In the genomic region with DNA sequence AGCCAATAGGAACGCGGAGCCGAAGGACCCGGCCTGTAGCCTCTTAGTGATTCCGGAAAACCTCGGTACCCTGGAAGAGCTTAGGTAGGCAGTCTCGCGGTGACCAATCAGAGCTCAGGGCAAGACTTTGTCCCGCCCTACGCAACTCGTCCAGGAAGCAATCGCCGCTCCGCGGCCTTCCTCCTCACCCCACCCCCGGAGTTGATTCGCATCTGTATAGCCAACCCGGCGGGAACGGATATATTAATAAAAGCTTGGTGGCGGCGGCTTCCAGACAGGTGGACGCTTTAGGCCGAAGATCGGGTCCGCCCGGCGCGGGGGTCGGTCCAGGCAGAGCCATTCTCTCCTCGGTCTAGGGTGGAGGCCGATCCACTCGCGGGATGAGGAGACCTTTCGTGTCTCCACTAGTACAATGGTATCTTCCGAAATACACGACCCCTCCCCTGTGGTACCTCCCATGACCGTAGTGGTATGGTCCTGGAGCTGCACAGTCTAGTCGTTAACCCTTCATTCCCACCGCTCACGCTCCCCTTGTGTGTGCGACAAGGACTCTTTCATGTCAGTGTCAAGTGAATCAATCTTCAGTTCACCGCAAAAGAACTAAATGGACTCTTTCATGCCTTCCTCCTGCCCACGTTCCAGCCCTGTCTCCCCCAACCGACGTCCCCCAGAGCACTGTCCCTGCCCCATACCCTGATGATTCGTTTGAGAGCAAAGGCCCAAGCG, we compare ENCODE assay signal across 8 cellular contexts. TPM values are rescaled to one million over a fixed set of nuclear protein-coding genes. Genes with fewer than 3 reads are reported as not detected.
DNase-seq lines count a peak whose midpoint lies in the region; ATAC-seq and TF ChIP-seq lines count a peak whose summit lies in the region.

No MANE protein-coding gene starts in this region.

- H3K36me3 ChIP-seq in mucosa of stomach (ENCODE audit: control insufficient read depth, insufficient read depth, low read length), result no peaks in the 10 kb centered on the region

- H3K9ac ChIP-seq in mucosa of stomach (ENCODE audit: low read length), result peak overlapping the region; percentile 88

- in situ Hi-C loops in KBM-7 (cut with MboI; ENCODE audit: low pct_unique_long_range_greater_than_20kb, low sequenced_read_pairs), result no loop called here

- peak; percentile 91 for DNase-seq in DMS153 treated with DMSO at 0.1 percent for 48 hours (lab: John Stamatoyannopoulos, UW; ENCODE audit: unreplicated experiment)
- DNase-seq in KBM-7, result peak; percentile 99
- DNase-seq in activated T-cell treated with anti-CD3 and anti-CD28 coated beads, Interleukin-2, amount 50 U/mL, for 48 hours, result peak; percentile 82 to 86
- peak; percentile 84 for DNase-seq in stimulated activated CD8-positive, alpha-beta memory T cell treated with anti-CD3 and anti-CD28 coated beads, Interleukin-4, amount 100 ng/mL, for 48 hours

- peak; percentile 98 for ATAC-seq in GM21619 (IDR thresholded peaks at IDR 0.05; ENCODE audit: unreplicated experiment)
- peak; percentile 100 for ATAC-seq in esophagus mucosa

- H3K27me3 ChIP-seq in mucosa of stomach (ENCODE audit: control insufficient read depth, insufficient read depth, low read length), result no peaks in the 10 kb centered on the region

- H3K4me3 ChIP-seq in mucosa of stomach (ENCODE audit: low read length), result peak overlapping the region; percentile 82

- no peaks in the 10 kb centered on the region for H3K9me3 ChIP-seq in mucosa of stomach (ENCODE audit: control insufficient read depth, low read length)

- H3K4me1 ChIP-seq in mucosa of stomach (ENCODE audit: control insufficient read depth, insufficient read depth, low read length), result peaks cover 8% of the 10 kb centered on the region

TF ChIP-seq in PFSK-1, 5 proteins besides CTCF, POLR2A, EP300 and RAD21:
- TF ChIP-seq POLR2AphosphoS5 (IDR thresholded peaks at IDR 0.05; ENCODE audit: low read depth, low read length) (peak; percentile 69), SIN3A (IDR thresholded peaks at IDR 0.05; ENCODE audit: borderline replicate concordance, insufficient read depth, low read length) (no peak), TAF1 (IDR thresholded peaks at IDR 0.05; ENCODE audit: borderline replicate concordance, insufficient read depth, low read length) (peak; percentile 25; the same call in 1 of the 2 replicates), FOXP2 (optimal IDR thresholded peaks at IDR 0.05; ENCODE audit: borderline replicate concordance, extremely low read depth, extremely low read length, insufficient read depth) (no peak)
- TF ChIP-seq, protein P1, sequence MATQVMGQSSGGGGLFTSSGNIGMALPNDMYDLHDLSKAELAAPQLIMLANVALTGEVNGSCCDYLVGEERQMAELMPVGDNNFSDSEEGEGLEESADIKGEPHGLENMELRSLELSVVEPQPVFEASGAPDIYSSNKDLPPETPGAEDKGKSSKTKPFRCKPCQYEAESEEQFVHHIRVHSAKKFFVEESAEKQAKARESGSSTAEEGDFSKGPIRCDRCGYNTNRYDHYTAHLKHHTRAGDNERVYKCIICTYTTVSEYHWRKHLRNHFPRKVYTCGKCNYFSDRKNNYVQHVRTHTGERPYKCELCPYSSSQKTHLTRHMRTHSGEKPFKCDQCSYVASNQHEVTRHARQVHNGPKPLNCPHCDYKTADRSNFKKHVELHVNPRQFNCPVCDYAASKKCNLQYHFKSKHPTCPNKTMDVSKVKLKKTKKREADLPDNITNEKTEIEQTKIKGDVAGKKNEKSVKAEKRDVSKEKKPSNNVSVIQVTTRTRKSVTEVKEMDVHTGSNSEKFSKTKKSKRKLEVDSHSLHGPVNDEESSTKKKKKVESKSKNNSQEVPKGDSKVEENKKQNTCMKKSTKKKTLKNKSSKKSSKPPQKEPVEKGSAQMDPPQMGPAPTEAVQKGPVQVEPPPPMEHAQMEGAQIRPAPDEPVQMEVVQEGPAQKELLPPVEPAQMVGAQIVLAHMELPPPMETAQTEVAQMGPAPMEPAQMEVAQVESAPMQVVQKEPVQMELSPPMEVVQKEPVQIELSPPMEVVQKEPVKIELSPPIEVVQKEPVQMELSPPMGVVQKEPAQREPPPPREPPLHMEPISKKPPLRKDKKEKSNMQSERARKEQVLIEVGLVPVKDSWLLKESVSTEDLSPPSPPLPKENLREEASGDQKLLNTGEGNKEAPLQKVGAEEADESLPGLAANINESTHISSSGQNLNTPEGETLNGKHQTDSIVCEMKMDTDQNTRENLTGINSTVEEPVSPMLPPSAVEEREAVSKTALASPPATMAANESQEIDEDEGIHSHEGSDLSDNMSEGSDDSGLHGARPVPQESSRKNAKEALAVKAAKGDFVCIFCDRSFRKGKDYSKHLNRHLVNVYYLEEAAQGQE (IDR thresholded peaks at IDR 0.05; ENCODE audit: insufficient read depth in 1 of 2, low read depth in 2 of 2, low read length in 2 of 2), result no peak

RNA-seq across cellular contexts. Expression of a gene that starts 24.2 kb away (rescaled TPM):
- not detected for polyA plus RNA-seq in PFSK-1 (2012; ENCODE audit: insufficient read length, low read depth)
- 0.52 TPM for total RNA-seq in esophagus mucosa

RNA-seq across cellular contexts. Expression of a gene that starts 40.8 kb away (rescaled TPM):
- 15.7 TPM for polyA plus RNA-seq in PFSK-1 (2012; ENCODE audit: insufficient read length, low read depth)
- total RNA-seq in esophagus mucosa, result 6.4 TPM

RNA-seq across cellular contexts. Expression of a gene that starts 49.0 kb away (rescaled TPM):
- polyA plus RNA-seq in PFSK-1 (2012; ENCODE audit: insufficient read length, low read depth), result not detected
- not detected for total RNA-seq in esophagus mucosa

RNA-seq across cellular contexts. Expression of a gene that starts 53.8 kb away (rescaled TPM):
- 2.3 TPM for polyA plus RNA-seq in PFSK-1 (2012; ENCODE audit: insufficient read length, low read depth)
- 1.2 TPM for total RNA-seq in esophagus mucosa

Comparison
In these comparisons a context has a peak if more than half of its experiments do, and no peak if none do; other contexts are left out.
1. Peak in every context shown above with its lines: DNase-seq, ATAC-seq and H3K4me3 ChIP-seq.